ENCODE assay signal across 25 cellular contexts in genomic region chr10:49605939-49606509, GRCh38. TPM values are rescaled to one million over a fixed set of nuclear protein-coding genes. Genes with fewer than 3 reads are reported as not detected.
DNase-seq lines count a peak whose midpoint lies in the region; ATAC-seq and TF ChIP-seq lines count a peak whose summit lies in the region.
"Had no signal": no experiment of that assay in that cellular context is flagged by ENCODE, and none has a peak within 500 bp of the region (broad histone marks: within the 10 kb centered on the region; RNA-seq: fewer than 3 reads in every experiment).

No MANE protein-coding gene starts in this region.

- H3K36me3 ChIP-seq in DND-41 (ENCODE audit: insufficient read depth, low read length) (no peaks in the 10 kb centered on the region), suprapubic skin (no peaks in the 10 kb centered on the region)
- H3K36me3 ChIP-seq: upper lobe of left lung, WERI-Rb-1 had no signal

- TF ChIP-seq EP300 in suprapubic skin (IDR thresholded peaks at IDR 0.05), result no peak

- no peaks in the 10 kb centered on the region for H3K27me3 ChIP-seq in DND-41 (ENCODE audit: insufficient read depth, low read length, poor library complexity)
- H3K27me3 ChIP-seq in suprapubic skin, result peaks cover 76% of the 10 kb centered on the region

- no peak overlapping the region for H2AFZ ChIP-seq in DND-41 (ENCODE audit: low read depth, low read length)

- H3K4me1 ChIP-seq in DND-41 (ENCODE audit: insufficient read depth, low read length) (peaks cover 11% of the 10 kb centered on the region), suprapubic skin (peaks cover 19% of the 10 kb centered on the region)

- TF ChIP-seq CTCF in DND-41 (IDR thresholded peaks at IDR 0.05; ENCODE audit: borderline replicate concordance, extremely low read depth, low read length, poor library complexity, severe bottlenecking) (no peak), suprapubic skin (IDR thresholded peaks at IDR 0.05) (no peak)

- no peak overlapping the region for H3K9ac ChIP-seq in DND-41 (ENCODE audit: low read depth, low read length)

- peak; percentile 7 for DNase-seq in activated CD4-positive, CD25-positive, alpha-beta regulatory T cell treated with anti-CD3 and anti-CD28 coated beads, Interleukin-2, amount 50 U/mL, for 72 hours
- peak; percentile 0 for DNase-seq in DND-41
- peak; percentile 4 for DNase-seq in activated CD8-positive, alpha-beta memory T cell treated with anti-CD3 and anti-CD28 coated beads, Interleukin-2, amount 50 U/mL, for 48 hours
- peak; percentile 33 to 65 for DNase-seq in suprapubic skin (ENCODE audit: low spot score in 2 of 2)
- no peak for DNase-seq in NCI-H1694 (lab: John Stamatoyannopoulos, UW)
- no peak for DNase-seq in activated gamma-delta T cell treated with Interleukin-2 at 50 U/mL for 16 hours
- no peak for DNase-seq in KG1 (lab: John Stamatoyannopoulos, UW)
- DNase-seq: activated CD4-positive, alpha-beta T cell treated with anti-CD3 and anti-CD28 coated beads, Interleukin-2, amount 50 U/mL, for 4 hours; cerebellar nuclear complex; effector CD4-positive, alpha-beta T cell; HFFc6; MM.1S; NCI-H1436; NCI-H2107; NCI-H526 treated with DMSO at 0.1 percent for 48 hours; psoas muscle; RPMI8226; stimulated activated CD4-positive, alpha-beta T cell treated with anti-CD3 and anti-CD28 coated beads, Interleukin-1b, Interleukin-23, amount 100 ng/mL, for 48 hours; WERI-Rb-1 had no signal

- no peak overlapping the region for H3K27ac ChIP-seq in DND-41 (ENCODE audit: low read length)
- no peak overlapping the region for H3K27ac ChIP-seq in suprapubic skin
- H3K27ac ChIP-seq: psoas muscle, upper lobe of left lung, WERI-Rb-1 had no signal

- H3K79me2 ChIP-seq in DND-41 (ENCODE audit: insufficient read depth, low read length), result no peaks in the 10 kb centered on the region

- no peak overlapping the region for H3K4me3 ChIP-seq in DND-41 (ENCODE audit: low read depth in 1 of 2, low read length in 2 of 2)
- H3K4me3 ChIP-seq in suprapubic skin, result no peak overlapping the region
- H3K4me3 ChIP-seq: K562, psoas muscle, upper lobe of left lung had no signal

- no peak for ATAC-seq in activated CD4-positive, CD25-positive, alpha-beta regulatory T cell treated with anti-CD3 and anti-CD28 coated beads, Interleukin-2, amount 50 U/mL, for 24 hours
- no peak for ATAC-seq in DND-41 (ENCODE audit: insufficient read depth, low read depth)
- ATAC-seq: psoas muscle had no signal

- H3K9me3 ChIP-seq in DND-41 (ENCODE audit: insufficient read depth, low read length, severe bottlenecking), result no peaks in the 10 kb centered on the region
- H3K9me3 ChIP-seq in suprapubic skin, result no peaks in the 10 kb centered on the region
- H3K9me3 ChIP-seq: psoas muscle, upper lobe of left lung had no signal

- 0 out of 2 replicates have a peak overlapping the region, but pooled peaks have one; percentile 52 for H3K4me2 ChIP-seq in DND-41 (ENCODE audit: insufficient read depth, low read length)

- peaks cover 7% of the 10 kb centered on the region for H4K20me1 ChIP-seq in DND-41 (ENCODE audit: insufficient read depth, low read length)

- TF ChIP-seq POLR2A in suprapubic skin (IDR thresholded peaks at IDR 0.05), result no peak

- 18% methylated on average over 3 of the region's 3 CpGs for WGBS in suprapubic skin

RNA-seq across cellular contexts. Expression of gene SLC18A3, which starts 4.1 kb away (rescaled TPM):
- total RNA-seq in suprapubic skin, result not detected
- total RNA-seq: epithelial cell of proximal tubule, HFFc6, HT-29, K562, lung microvascular endothelial cell, psoas muscle, upper lobe of left lung had no signal

RNA-seq across cellular contexts. Expression of gene CHAT, which starts 7.8 kb away (rescaled TPM):
- total RNA-seq in suprapubic skin, result not detected
- total RNA-seq: epithelial cell of proximal tubule, HFFc6, HT-29, K562, lung microvascular endothelial cell, psoas muscle, upper lobe of left lung had no signal

Comparison
In these comparisons a context has a peak if more than half of its experiments do, and no peak if none do; other contexts are left out.
1. DNase-seq: peak in activated CD4-positive, CD25-positive, alpha-beta regulatory T cell treated with anti-CD3 and anti-CD28 coated beads, Interleukin-2, amount 50 U/mL, for 72 hours (single experiment), DND-41 (single experiment), activated CD8-positive, alpha-beta memory T cell treated with anti-CD3 and anti-CD28 coated beads, Interleukin-2, amount 50 U/mL, for 48 hours (single experiment) and suprapubic skin (2 of 2); none in NCI-H1694 (single experiment), activated gamma-delta T cell treated with Interleukin-2 at 50 U/mL for 16 hours (single experiment) and KG1 (single experiment).